ENCODE assay signal across 8 cellular contexts in genomic region chr5:132011561-132012384, GRCh38. TPM values are rescaled to one million over a fixed set of nuclear protein-coding genes. Genes with fewer than 3 reads are reported as not detected.
A peak's percentile ranks its signal among the peaks of the same experiment; 100 is the strongest.
DNase-seq lines count a peak whose midpoint lies in the region; ATAC-seq, FAIRE-seq and TF ChIP-seq lines count a peak whose summit lies in the region.

ACSL6 (minus strand) TSS chr5:132011658; CDS start chr5:132011553, 105 bp downstream.

- no peaks in the 10 kb centered on the region for H3K79me2 ChIP-seq in endothelial cell of umbilical vein (ENCODE audit: control insufficient read depth, insufficient read depth, low read length)

- H3K27me3 Mint-ChIP-seq in activated CD8-positive, alpha-beta memory T cell treated with anti-CD3 and anti-CD28 coated beads, Interleukin-2, amount 10 ng/mL, durations not matched to agents 7 days and 5 days = peaks cover 69% of the 10 kb centered on the region

- H3K9me3 ChIP-seq in endothelial cell of umbilical vein (replicated peaks; ENCODE audit: control insufficient read depth, insufficient read depth, low read length) (no peaks in the 10 kb centered on the region), mucosa of rectum (ENCODE audit: control insufficient read depth in 2 of 2, low read length in 2 of 2) (no peaks in the 10 kb centered on the region), transverse colon (no peaks in the 10 kb centered on the region)

- TF ChIP-seq POLR2A in endothelial cell of umbilical vein (IDR thresholded peaks at IDR 0.05; ENCODE audit: low read depth, low read length) = no peak
- no peak for TF ChIP-seq POLR2A in transverse colon (IDR thresholded peaks at IDR 0.05)
- TF ChIP-seq POLR2A in H54 (IDR thresholded peaks at IDR 0.05; ENCODE audit: low read depth, low read length) = no peak

- H3K4me1 ChIP-seq in endothelial cell of umbilical vein (ENCODE audit: control insufficient read depth, extremely low read depth, insufficient read depth, low read length) (no peaks in the 10 kb centered on the region), mucosa of rectum (ENCODE audit: control insufficient read depth in 2 of 2, insufficient read depth in 2 of 2, low read length in 2 of 2) (no peaks in the 10 kb centered on the region), transverse colon (peaks cover 5 to 8% (median 6%) of the 10 kb centered on the region in 4 donors)

- no peak for TF ChIP-seq CTCF in endothelial cell of umbilical vein (IDR thresholded peaks at IDR 0.05; ENCODE audit: extremely low read depth in 1 of 2, insufficient read depth in 1 of 2, low read depth in 1 of 2, low read length in 2 of 2)
- no peak for TF ChIP-seq CTCF in transverse colon (IDR thresholded peaks at IDR 0.05)

- POLR2A ChIA-PET in endothelial cell of umbilical vein (lab: Charles Lee) = no interaction called here

- H3K27ac Mint-ChIP-seq in activated CD8-positive, alpha-beta memory T cell treated with anti-CD3 and anti-CD28 coated beads, Interleukin-2, amount 10 ng/mL, durations not matched to agents 7 days and 5 days = no peak within 1 kb of the TSS

- FAIRE-seq in endothelial cell of umbilical vein (lab: Jason Lieb, UNC) (no peak), H54 (lab: Jason Lieb, UNC) (no peak)

- peaks cover 29% of the 10 kb centered on the region for H3K4me1 Mint-ChIP-seq in activated CD8-positive, alpha-beta memory T cell treated with anti-CD3 and anti-CD28 coated beads, Interleukin-2, amount 10 ng/mL, durations not matched to agents 7 days and 5 days

- H3K36me3 ChIP-seq in endothelial cell of umbilical vein (ENCODE audit: control insufficient read depth in 2 of 2, extremely low read depth in 1 of 2, insufficient read depth in 2 of 2, low read length in 2 of 2) = no peaks in the 10 kb centered on the region
- H3K36me3 ChIP-seq in mucosa of rectum (ENCODE audit: control insufficient read depth in 2 of 2, insufficient read depth in 2 of 2, low read length in 2 of 2) = no peaks in the 10 kb centered on the region
- H3K36me3 ChIP-seq in transverse colon = no peaks in the 10 kb centered on the region

- H3K27me3 ChIP-seq in endothelial cell of umbilical vein (ENCODE audit: control insufficient read depth in 2 of 2, insufficient read depth in 2 of 2, low read length in 2 of 2) = peaks cover 22 to 28% of the 10 kb centered on the region in 2 experiments
- H3K27me3 ChIP-seq in mucosa of rectum (ENCODE audit: control insufficient read depth in 2 of 2, insufficient read depth in 2 of 2, low read length in 2 of 2) = peaks cover 21 to 25% of the 10 kb centered on the region in 2 donors
- H3K27me3 ChIP-seq in transverse colon = peaks cover 54% of the 10 kb centered on the region

- H3K9me1 ChIP-seq in endothelial cell of umbilical vein (replicated peaks; ENCODE audit: control insufficient read depth, extremely low read depth, insufficient read depth, low read length) = no peaks in the 10 kb centered on the region

- 12% methylated on average over 17 of the region's 72 CpGs; no CpG with 5 or more reads in 1 of the 2 donors for WGBS in transverse colon (ENCODE audit: low coverage in 1 of 2), 2 donors

- intact Hi-C loops in endothelial cell of umbilical vein (cut with micrococcal nuclease) (no loop called here), transverse colon (cut with DNase I; ENCODE audit: low total_unique reads) (no loop called here)

- ATAC-seq in activated CD8-positive, alpha-beta memory T cell treated with anti-CD3 and anti-CD28 coated beads, Interleukin-2, amount 10 ng/mL, durations not matched to agents 7 days and 5 days = peak; percentile 69

- in situ Hi-C loops in transverse colon (cut with MboI; ENCODE audit: low pct_ligation_motif_present in 1 of 4, low pct_unique_long_range_greater_than_20kb in 1 of 4, low sequenced_read_pairs in 3 of 4) = loop anchor here in 1 of 4 donors (25.0 kb wide), 1 partner anchor 574 kb away; no protein-coding TSS in a partner anchor

- H3K9ac ChIP-seq in endothelial cell of umbilical vein (replicated peaks; ENCODE audit: extremely low read depth, insufficient read depth, low read length) (no peak within 1 kb of the TSS), mucosa of rectum (ENCODE audit: low read depth in 1 of 2, low read length in 2 of 2) (peak within 1 kb of the TSS in 1 of 2 donors; percentile 40)

- peak within 1 kb of the TSS; percentile 35 for H3K4me2 ChIP-seq in endothelial cell of umbilical vein (ENCODE audit: insufficient read depth, low read length)

- CTCF ChIA-PET in activated CD8-positive, alpha-beta memory T cell treated with anti-CD3 and anti-CD28 coated beads, Interleukin-2, amount 10 ng/mL, durations not matched to agents 7 days and 5 days (lab: Charles Lee) = interaction anchor here (1.0 to 9.4 kb wide), 4 partner anchors 51 to 422 kb away, joined by 3 to 72 read pairs (median 4); partner anchors contain the start of gene IL3
- CTCF ChIA-PET in endothelial cell of umbilical vein (lab: Charles Lee) = interaction anchor here (0.6 to 7.6 kb wide), 4 partner anchors 11 to 593 kb away, joined by 3 to 323 read pairs (median 5); no protein-coding TSS in a partner anchor

- dilution Hi-C loops in endothelial cell of umbilical vein (cut with MboI; ENCODE audit: extremely low pct_ligation_motif_present, low sequenced_read_pairs) = loop anchor here (25.0 kb wide), 1 partner anchor 424 kb away; no protein-coding TSS in a partner anchor

- DNase-seq in NOMO-1 treated with DMSO at 0.1 percent for 48 hours (lab: John Stamatoyannopoulos, UW; ENCODE audit: unreplicated experiment) = peak; percentile 9
- no peak for DNase-seq in NOMO-1 treated with dmso at 0.1 percent for 144 hours (lab: John Stamatoyannopoulos, UW; ENCODE audit: unreplicated experiment)
- DNase-seq in activated CD8-positive, alpha-beta memory T cell treated with anti-CD3 and anti-CD28 coated beads, Interleukin-2, amount 10 ng/mL, durations not matched to agents 7 days and 5 days = peak; percentile 49
- DNase-seq in endothelial cell of umbilical vein (ENCODE audit: low read depth, low spot score) = no peak
- DNase-seq in transverse colon = peak; percentile 37
- DNase-seq in H54 (ENCODE audit: insufficient read length, low spot score) = no peak
- no peak for DNase-seq in NK-92 (lab: John Stamatoyannopoulos, UW; ENCODE audit: unreplicated experiment)

- BruUV-seq in endothelial cell of umbilical vein (replicated peaks; lab: Mats Ljungman, UMichigan) = no TSS peak

- H3K4me3 ChIP-seq in endothelial cell of umbilical vein (replicated peaks in 1 of 3; ENCODE audit: insufficient read depth in 1 of 3, low read depth in 1 of 3, low read length in 3 of 3) (peak within 1 kb of the TSS in 2 of 3 experiments; percentile 28 to 40), mucosa of rectum (ENCODE audit: low read length in 2 of 2) (peak within 1 kb of the TSS; percentile 48 to 64), transverse colon (peak within 1 kb of the TSS; percentile 38 to 60 (median 50))

- TF ChIP-seq EP300 in transverse colon (IDR thresholded peaks at IDR 0.05; ENCODE audit: low read depth) = no peak

- H3K36me3 Mint-ChIP-seq in activated CD8-positive, alpha-beta memory T cell treated with anti-CD3 and anti-CD28 coated beads, Interleukin-2, amount 10 ng/mL, durations not matched to agents 7 days and 5 days = no peaks in the 10 kb centered on the region

- H3K27ac ChIP-seq in endothelial cell of umbilical vein (ENCODE audit: insufficient read depth, low read depth, low read length) (no peak within 1 kb of the TSS), mucosa of rectum (ENCODE audit: low read depth in 2 of 2, low read length in 2 of 2) (no peak within 1 kb of the TSS), transverse colon (no peak within 1 kb of the TSS)

- H3K4me3 Mint-ChIP-seq in activated CD8-positive, alpha-beta memory T cell treated with anti-CD3 and anti-CD28 coated beads, Interleukin-2, amount 10 ng/mL, durations not matched to agents 7 days and 5 days = peak within 1 kb of the TSS; percentile 60

- no peaks in the 10 kb centered on the region for H4K20me1 ChIP-seq in endothelial cell of umbilical vein (replicated peaks; ENCODE audit: control insufficient read depth, extremely low read depth, insufficient read depth, low read length)

- H3K9me3 Mint-ChIP-seq in activated CD8-positive, alpha-beta memory T cell treated with anti-CD3 and anti-CD28 coated beads, Interleukin-2, amount 10 ng/mL, durations not matched to agents 7 days and 5 days (ENCODE audit: low read depth) = no peaks in the 10 kb centered on the region

- peak within 1 kb of the TSS; percentile 27 for H2AFZ ChIP-seq in endothelial cell of umbilical vein (ENCODE audit: low read depth, low read length)

TF ChIP-seq in endothelial cell of umbilical vein, 7 proteins besides CTCF, POLR2A, EP300 and RAD21:
- TF ChIP-seq POLR2AphosphoS5 (IDR thresholded peaks at IDR 0.05; ENCODE audit: insufficient read depth, low read depth, low read length) = no peak
- TF ChIP-seq EZH2 (IDR thresholded peaks at IDR 0.05; ENCODE audit: borderline replicate concordance, low read depth, low read length, severe bottlenecking) = peak; percentile 63

RNA-seq across cellular contexts. Expression of gene ACSL6, which starts in this region (rescaled TPM):
- total RNA-seq in activated CD8-positive, alpha-beta memory T cell treated with anti-CD3 and anti-CD28 coated beads, Interleukin-2, amount 10 ng/mL, durations not matched to agents 7 days and 5 days = 10 to 100 TPM in 1 of 2 experiments, 1 to 10 TPM in 1; 7.0 to 10.9 TPM
- total RNA-seq in endothelial cell of umbilical vein = not detected in 2 replicates
- not detected in 2 replicates for polyA plus RNA-seq in endothelial cell of umbilical vein
- not detected in 2 replicates for polyA plus RNA-seq in endothelial cell of umbilical vein (2011; cell fraction: cytosol; rRNA removed)
- polyA plus RNA-seq in endothelial cell of umbilical vein (2011; cell fraction: nucleus; rRNA removed) = not detected in 2 replicates
- polyA plus RNA-seq in endothelial cell of umbilical vein (2012) = not detected in 2 replicates
- not detected in 2 replicates for polyA minus RNA-seq in endothelial cell of umbilical vein
- not detected for polyA minus RNA-seq in endothelial cell of umbilical vein (2011; cell fraction: cytosol; rRNA and poly(A)+ RNA removed)
- not detected in 2 replicates for polyA minus RNA-seq in endothelial cell of umbilical vein (2011; cell fraction: nucleus; rRNA and poly(A)+ RNA removed)
- total RNA-seq in transverse colon = under 1 TPM in 2 of 4 donors, not detected in 2; 0.41 to 0.64 TPM

Comparison
In these comparisons a context has a peak if more than half of its experiments do, and no peak if none do; other contexts are left out.
1. DNase-seq: peak in NOMO-1 treated with DMSO at 0.1 percent for 48 hours (single experiment) and activated CD8-positive, alpha-beta memory T cell treated with anti-CD3 and anti-CD28 coated beads, Interleukin-2, amount 10 ng/mL, durations not matched to agents 7 days and 5 days (single experiment); none in NOMO-1 treated with dmso at 0.1 percent for 144 hours (single experiment), endothelial cell of umbilical vein (single experiment), H54 (single experiment) and NK-92 (single experiment).
2. Peak in DNase-seq and H3K4me3 ChIP-seq in transverse colon; RNA of the gene not detected or under 1 TPM.
3. Peak in every context shown above with its lines, with median percentiles within 50 percentile points of each other: H3K4me3 ChIP-seq.